ENCODE assay signal across 6 cellular contexts in the genomic region with DNA sequence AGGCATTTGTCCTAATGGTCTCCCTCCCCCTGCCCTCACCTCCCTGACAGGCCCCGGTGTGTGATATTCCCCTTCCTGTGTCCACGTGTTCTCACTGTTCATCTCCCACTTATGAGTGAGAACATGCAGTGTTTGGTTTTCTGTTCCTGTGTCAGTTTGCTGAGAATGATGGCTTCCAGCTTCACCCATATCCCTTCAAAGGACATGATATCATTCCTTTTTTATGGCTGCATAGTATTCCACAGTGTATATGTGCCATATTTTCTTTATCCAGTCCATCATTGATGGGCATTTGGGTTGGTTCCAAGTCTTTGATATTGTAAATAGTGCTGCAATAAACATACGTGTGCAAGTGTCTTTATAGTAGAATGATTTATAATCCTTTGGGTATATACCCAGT.
DNase-seq lines count a peak whose midpoint lies in the region; ATAC-seq, FAIRE-seq and TF ChIP-seq lines count a peak whose summit lies in the region.
"Not testable (repeated sequence)": the region's sequence is repeated elsewhere in the genome, so short reads cannot be mapped to it uniquely, and the experiment has no call there.

No MANE protein-coding gene starts in this region.

- not testable (repeated sequence) for H4K91ac ChIP-seq in IMR-90 (ENCODE audit: insufficient read depth, low read depth, low read length)

- not testable (repeated sequence) for TF ChIP-seq POLR2A in IMR-90 (IDR thresholded peaks at IDR 0.05; ENCODE audit: low read depth, low read length); K562 (conservative IDR thresholded peaks at IDR 0.05); esophagus muscularis mucosa (IDR thresholded peaks at IDR 0.05; ENCODE audit: low read depth)

- not testable (repeated sequence) for H3K14ac ChIP-seq in IMR-90 (replicated peaks; ENCODE audit: low read depth, low read length)

- H2BK120ac ChIP-seq in IMR-90 (ENCODE audit: low read depth, low read length): not testable (repeated sequence)

- H3K4ac ChIP-seq in IMR-90 (ENCODE audit: low read depth, low read length): not testable (repeated sequence)

- not testable (repeated sequence) for TF ChIP-seq RAD21 in IMR-90 (IDR thresholded peaks at IDR 0.05; ENCODE audit: low read length); K562 (CRISPR knock-in tag; conservative IDR thresholded peaks at IDR 0.05 in 1 of 2, IDR thresholded peaks at IDR 0.05 in 1 of 2)

- not testable (repeated sequence) for H2BK20ac ChIP-seq in IMR-90 (ENCODE audit: low read depth, low read length)

- not testable (repeated sequence) for ATAC-seq in IMR-90 (ENCODE audit: low read depth); K562

- peak overlapping the region; percentile 63; the same call in 1 of the 2 replicates for H2AK5ac ChIP-seq in IMR-90 (ENCODE audit: low read depth, low read length)

- not testable (repeated sequence) for H2AFZ ChIP-seq in IMR-90 (replicated peaks; ENCODE audit: low read length, poor library complexity); K562 (ENCODE audit: low read depth, low read length)

- in situ Hi-C loops in IMR-90 (cut with MboI; ENCODE audit: low sequenced_read_pairs); K562 (cut with MboI): not testable (repeated sequence)

- H3K18ac ChIP-seq in IMR-90 (ENCODE audit: low read depth, low read length): not testable (repeated sequence)

- not testable (repeated sequence) for H3K56ac ChIP-seq in IMR-90 (ENCODE audit: extremely low read depth, insufficient read depth, low read length)

- H3K27ac Mint-ChIP-seq in HFFc6: peak overlapping the region; percentile 99
- peak overlapping the region; percentile 56 for H3K27ac Mint-ChIP-seq in activated naive CD4-positive, alpha-beta T cell treated with anti-CD3 and anti-CD28 coated beads, Interleukin-2, amount 50 U/mL, for 24 hours

- intact Hi-C loops in IMR-90 (cut with micrococcal nuclease); K562 (cut with micrococcal nuclease): not testable (repeated sequence)
- intact Hi-C loops in esophagus muscularis mucosa (cut with DNase I): loop anchor here (10.0 kb wide), 1 partner anchor 176 kb away; no protein-coding TSS in a partner anchor

- not testable (repeated sequence) for TF ChIP-seq EP300 in K562 (IDR thresholded peaks at IDR 0.05; ENCODE audit: low read length); esophagus muscularis mucosa (IDR thresholded peaks at IDR 0.05)

- not testable (repeated sequence) for H4K8ac ChIP-seq in IMR-90 (ENCODE audit: low read depth in 2 of 2, low read length in 2 of 2)

- H3K27ac ChIP-seq in HEK293 (ENCODE audit: extremely low read depth, low read depth, low read length); IMR-90 (ENCODE audit: insufficient read depth, low read length); K562 (ENCODE audit: extremely low read depth, low read depth, low read length): not testable (repeated sequence)
- peak overlapping the region in 3 of 4 donors; percentile 40 to 83 (median 80) for H3K27ac ChIP-seq in esophagus muscularis mucosa (replicated peaks in 1 of 4)

- H3K79me1 ChIP-seq in IMR-90 (ENCODE audit: low read depth in 1 of 2, low read length in 2 of 2): not testable (repeated sequence)

- not testable (repeated sequence) for H3K23ac ChIP-seq in IMR-90 (ENCODE audit: low read depth, low read length)

- not testable (repeated sequence) for H3K9me3 ChIP-seq in HEK293 (ENCODE audit: control insufficient read depth, insufficient read depth, low read depth, low read length); IMR-90 (ENCODE audit: control insufficient read depth, insufficient read depth, low read length); K562 (replicated peaks; ENCODE audit: control insufficient read depth, insufficient read depth, low read depth, low read length); esophagus muscularis mucosa

- dilution Hi-C loops in IMR-90 (cut with HindIII; ENCODE audit: low sequenced_read_pairs, unreplicated experiment): not testable (repeated sequence)

- H3K4me1 ChIP-seq in HEK293 (ENCODE audit: control insufficient read depth, insufficient read depth, low read length); K562 (replicated peaks in 1 of 2; ENCODE audit: control insufficient read depth in 2 of 2, insufficient read depth in 2 of 2, low read length in 2 of 2): not testable (repeated sequence)
- H3K4me1 ChIP-seq in IMR-90 (ENCODE audit: control insufficient read depth, insufficient read depth, low read length) (peaks cover 16% of the 10 kb centered on the region), esophagus muscularis mucosa (peaks cover 22 to 46% (median 40%) of the 10 kb centered on the region in 4 donors)

- not testable (repeated sequence) for H2BK15ac ChIP-seq in IMR-90 (ENCODE audit: low read depth, low read length)

- not testable (repeated sequence) for TF ChIP-seq CTCF in HEK293 (tag by site-specific recombination; IDR thresholded peaks at IDR 0.05); HFFc6 (IDR thresholded peaks at IDR 0.05); IMR-90 (conservative IDR thresholded peaks at IDR 0.05; ENCODE audit: low read depth, low read length); K562 (IDR thresholded peaks at IDR 0.05 in 2 of 3, conservative IDR thresholded peaks at IDR 0.05 in 1 of 3; ENCODE audit: insufficient read depth in 2 of 3, low read depth in 1 of 3, low read length in 3 of 3); esophagus muscularis mucosa (IDR thresholded peaks at IDR 0.05)

- H4K5ac ChIP-seq in IMR-90 (ENCODE audit: low read depth, low read length): not testable (repeated sequence)

- POLR2A ChIA-PET in HEK293 (lab: Yijun Ruan, JAX); IMR-90 (lab: Charles Lee; ENCODE audit: unreplicated experiment); K562 (lab: Yijun Ruan, JAX): not testable (repeated sequence)

- H3K4me3 Mint-ChIP-seq in HFFc6; activated naive CD4-positive, alpha-beta T cell treated with anti-CD3 and anti-CD28 coated beads, Interleukin-2, amount 50 U/mL, for 24 hours: not testable (repeated sequence)

- not testable (repeated sequence) for H2AK9ac ChIP-seq in IMR-90 (replicated peaks; ENCODE audit: low read depth, low read length, poor library complexity)

- CTCF ChIA-PET in HEK293 (lab: Yijun Ruan, JAX); IMR-90 (lab: Yijun Ruan, JAX); K562 (lab: Yijun Ruan, JAX; ENCODE audit: low intra/inter-chr PET ratio): not testable (repeated sequence)

- not testable (repeated sequence) for BruUV-seq in IMR-90 (replicated peaks; lab: Mats Ljungman, UMichigan); K562 (replicated peaks; lab: Mats Ljungman, UMichigan)

- H3K4me1 Mint-ChIP-seq in HFFc6 (ENCODE audit: low read depth): peaks cover 64% of the 10 kb centered on the region
- not testable (repeated sequence) for H3K4me1 Mint-ChIP-seq in activated naive CD4-positive, alpha-beta T cell treated with anti-CD3 and anti-CD28 coated beads, Interleukin-2, amount 50 U/mL, for 24 hours

- not testable (repeated sequence) for H3K9me3 Mint-ChIP-seq in HFFc6; activated naive CD4-positive, alpha-beta T cell treated with anti-CD3 and anti-CD28 coated beads, Interleukin-2, amount 50 U/mL, for 24 hours

- H3K27me3 ChIP-seq in IMR-90 (ENCODE audit: control insufficient read depth, insufficient read depth, low read length); K562 (ENCODE audit: control insufficient read depth in 2 of 2, insufficient read depth in 2 of 2, low read length in 2 of 2); esophagus muscularis mucosa: not testable (repeated sequence)

- not testable (repeated sequence) for H3K9me1 ChIP-seq in IMR-90 (ENCODE audit: insufficient read depth, low read length); K562 (ENCODE audit: control insufficient read depth, insufficient read depth, low read length)

- not testable (repeated sequence) for H3K27me3 Mint-ChIP-seq in HFFc6 (ENCODE audit: insufficient read depth); activated naive CD4-positive, alpha-beta T cell treated with anti-CD3 and anti-CD28 coated beads, Interleukin-2, amount 50 U/mL, for 24 hours

- not testable (repeated sequence) for H3K36me3 ChIP-seq in HEK293 (ENCODE audit: control insufficient read depth in 2 of 2, insufficient read depth in 1 of 2, low read length in 2 of 2); IMR-90 (ENCODE audit: control insufficient read depth, insufficient read depth, low read length); K562 (ENCODE audit: control insufficient read depth, insufficient read depth, low read length); esophagus muscularis mucosa

- whole genome bisulfite sequencing in IMR-90 (ENCODE audit: extremely low coverage in 2 of 2, insufficient read length in 1 of 2), 2 experiments: no CpG with 5 or more reads among the region's 3 CpGs
- WGBS in K562 (ENCODE audit: insufficient coverage, low coverage, missing lambda C conversion rate): 0% methylated on average over 2 of the region's 3 CpGs
- WGBS in esophagus muscularis mucosa: 97% methylated on average over 3 of the region's 3 CpGs

- H4K20me1 ChIP-seq in IMR-90 (ENCODE audit: insufficient read depth, low read length); K562 (replicated peaks; ENCODE audit: control insufficient read depth, insufficient read depth, low read length): not testable (repeated sequence)

- FAIRE-seq in K562 (lab: Jason Lieb, UNC): not testable (repeated sequence)

- not testable (repeated sequence) for H3K36me3 Mint-ChIP-seq in HFFc6 (ENCODE audit: low read depth); activated naive CD4-positive, alpha-beta T cell treated with anti-CD3 and anti-CD28 coated beads, Interleukin-2, amount 50 U/mL, for 24 hours

- not testable (repeated sequence) for DNase-seq in HFFc6; IMR-90; K562 (ENCODE audit: extremely low read depth in 1 of 4, low spot score in 3 of 4); esophagus muscularis mucosa (ENCODE audit: extremely low spot score)

- not testable (repeated sequence) for H3K4me3 ChIP-seq in HEK293 (ENCODE audit: low read depth, low read length); IMR-90 (ENCODE audit: insufficient read depth, low read depth, low read length); K562; esophagus muscularis mucosa

- not testable (repeated sequence) for H3K9ac ChIP-seq in IMR-90 (ENCODE audit: low read depth, low read length); K562 (ENCODE audit: insufficient read depth in 1 of 2, low read depth in 2 of 2, low read length in 2 of 2)

- not testable (repeated sequence) for H3K79me2 ChIP-seq in K562 (ENCODE audit: control insufficient read depth, insufficient read depth, low read length)

- not testable (repeated sequence) for H2BK5ac ChIP-seq in IMR-90 (ENCODE audit: low read depth, low read length, poor library complexity, severe bottlenecking)

- not testable (repeated sequence) for H3K4me2 ChIP-seq in IMR-90 (ENCODE audit: low read depth, low read length); K562 (ENCODE audit: insufficient read depth, low read length)
